ENCODE assay signal across 17 cellular contexts in the genomic region with DNA sequence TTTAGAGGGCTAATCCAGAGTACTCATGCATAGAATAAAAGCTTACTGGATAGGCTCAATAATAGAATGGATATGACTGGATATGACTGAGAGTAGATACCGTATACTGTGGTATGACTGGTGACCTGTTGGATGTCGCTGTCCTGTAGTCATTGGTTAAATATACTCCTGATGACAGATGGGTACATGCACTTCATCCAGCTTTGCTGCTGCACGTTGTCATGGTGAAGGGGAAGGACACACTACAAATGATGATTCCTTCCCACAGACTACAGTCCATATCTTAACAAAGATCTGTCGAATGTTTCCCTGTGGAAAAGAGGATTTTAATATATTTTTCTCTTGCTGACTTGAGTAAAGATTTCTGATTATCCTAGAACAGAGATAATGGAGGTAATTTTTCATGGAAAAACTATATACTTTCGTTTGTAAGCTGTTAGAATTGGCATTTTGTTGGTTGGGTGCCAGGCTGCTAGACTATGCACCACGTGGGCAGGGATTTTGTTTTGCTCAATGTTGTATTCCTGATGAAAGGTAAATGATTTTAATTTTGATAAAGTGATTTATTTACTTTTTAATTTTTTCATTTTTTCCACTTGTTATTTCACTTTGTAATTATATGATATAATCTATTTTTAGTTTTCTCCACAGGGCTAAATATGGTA.
A peak's percentile ranks its signal among the peaks of the same experiment; 100 is the strongest.
DNase-seq lines count a peak whose midpoint lies in the region; FAIRE-seq and TF ChIP-seq lines count a peak whose summit lies in the region.
"Had no signal": no experiment of that assay in that cellular context is flagged by ENCODE, and none has a peak within 500 bp of the region (broad histone marks: within the 10 kb centered on the region; RNA-seq: fewer than 3 reads in every experiment).

No MANE protein-coding gene starts in this region.

- DNase-seq in A673 (ENCODE audit: low spot score) (peak; percentile 10), M059J (ENCODE audit: low read depth) (peak; percentile 25), SK-N-SH (peak; percentile 23), NCI-H187 treated with DMSO at 0.1 percent for 48 hours (lab: John Stamatoyannopoulos, UW) (no peak), middle frontal gyrus (ENCODE audit: extremely low spot score, low spot score) (no peak), SIG-M5 treated with dmso at 0.1 percent for 504 hours (lab: John Stamatoyannopoulos, UW; ENCODE audit: unreplicated experiment) (no peak)
- no peak for DNase-seq in activated CD4-positive, alpha-beta T cell treated with anti-CD3 and anti-CD28 coated beads for 4 hours
- DNase-seq: activated CD4-positive, alpha-beta T cell treated with anti-CD3 and anti-CD28 coated beads for 36 hours; activated T-cell treated with anti-CD3 and anti-CD28 coated beads, Interleukin-2, amount 50 U/mL, for 1 hour; Calu3; central memory CD4-positive, alpha-beta T cell; foreskin melanocyte; NCI-H510A had no signal

- WGBS in SK-N-SH (ENCODE audit: low lambda C conversion rate): 4% methylated on average over 6 of the region's 6 CpGs

- TF ChIP-seq EP300 in SK-N-SH (IDR thresholded peaks at IDR 0.05; ENCODE audit: borderline replicate concordance in 1 of 2, low read depth in 1 of 2, low read length in 1 of 2): no peak

- H3K4me2 ChIP-seq in SK-N-SH: no peak overlapping the region; the same call in 1 of the 2 replicates

- TF ChIP-seq CTCF in A673 (conservative IDR thresholded peaks at IDR 0.05; ENCODE audit: low read depth, low read length) (no peak), SK-N-SH (IDR thresholded peaks at IDR 0.05) (no peak)

- H2AFZ ChIP-seq in SK-N-SH (ENCODE audit: low read depth): no peak overlapping the region

- H3K9me3 ChIP-seq in A673 (ENCODE audit: low read depth, low read length, poor library complexity, severe bottlenecking): no peaks in the 10 kb centered on the region
- no peaks in the 10 kb centered on the region for H3K9me3 ChIP-seq in SK-N-SH
- H3K9me3 ChIP-seq: neutrophil had no signal

- H3K27ac ChIP-seq in A673 (ENCODE audit: low read depth, low read length, poor library complexity, severe bottlenecking) (no peak overlapping the region), SK-N-SH (ENCODE audit: low read depth in 2 of 2, low read length in 1 of 2) (no peak overlapping the region)
- H3K27ac ChIP-seq: neutrophil had no signal

- POLR2A ChIA-PET in A673 (lab: Charles Lee; ENCODE audit: low non-redundant PET): no interaction called here
- POLR2A ChIA-PET in SK-N-SH (lab: Yijun Ruan, JAX): no interaction called here

- H4K20me1 ChIP-seq in SK-N-SH (ENCODE audit: insufficient read depth): no peaks in the 10 kb centered on the region

- no peaks in the 10 kb centered on the region for H3K9me2 ChIP-seq in SK-N-SH

- BruUV-seq in A673 (replicated peaks; lab: Mats Ljungman, UMichigan): no TSS peak

- H3F3A ChIP-seq in SK-N-SH (replicated peaks; ENCODE audit: insufficient read depth): no peaks in the 10 kb centered on the region

- H3K36me3 ChIP-seq in A673 (ENCODE audit: insufficient read depth, low read length, poor library complexity, severe bottlenecking) (no peaks in the 10 kb centered on the region), SK-N-SH (replicated peaks in 1 of 2; ENCODE audit: control insufficient read depth in 1 of 2, insufficient read depth in 2 of 2, low read length in 1 of 2) (no peaks in the 10 kb centered on the region)
- H3K36me3 ChIP-seq: neutrophil had no signal

- CTCF ChIA-PET in A673 (lab: Charles Lee) (no interaction called here), SK-N-SH (lab: Yijun Ruan, JAX) (interaction anchor here (0.9 to 1.5 kb wide), 2 partner anchors 242 to 472 kb away, joined by 3 read pairs; no protein-coding TSS in a partner anchor)

- intact Hi-C loops in A673 (cut with micrococcal nuclease; ENCODE audit: unreplicated experiment): no loop called here

- H3K4me3 ChIP-seq in A673 (ENCODE audit: low read depth, low read length, poor library complexity, severe bottlenecking) (no peak overlapping the region), SK-N-SH (ENCODE audit: low read depth in 2 of 2, low read length in 1 of 2) (no peak overlapping the region)

- H3K9ac ChIP-seq in SK-N-SH: no peak overlapping the region

- H3K27me3 ChIP-seq in A673 (replicated peaks; ENCODE audit: insufficient read depth, low read depth, low read length, poor library complexity): no peaks in the 10 kb centered on the region
- H3K27me3 ChIP-seq in SK-N-SH (ENCODE audit: insufficient read depth): no peaks in the 10 kb centered on the region
- H3K27me3 ChIP-seq: neutrophil had no signal

- H3K79me2 ChIP-seq in SK-N-SH (ENCODE audit: insufficient read depth): no peaks in the 10 kb centered on the region

- FAIRE-seq in islet of Langerhans (lab: Jason Lieb, UNC): peak; percentile 97
- FAIRE-seq: endometrium, HTR-8/SVneo had no signal

- TF ChIP-seq RAD21 in SK-N-SH (IDR thresholded peaks at IDR 0.05; ENCODE audit: low read length): no peak

- H3K4me1 ChIP-seq in A673 (ENCODE audit: insufficient read depth, low read length, poor library complexity, severe bottlenecking) (no peaks in the 10 kb centered on the region), SK-N-SH (ENCODE audit: control insufficient read depth in 1 of 2, insufficient read depth in 2 of 2, low read depth in 1 of 2, low read length in 1 of 2) (no peaks in the 10 kb centered on the region; a peak in 1 of 4 replicates)

TF ChIP-seq in SK-N-SH, 30 proteins besides CTCF, POLR2A, EP300 and RAD21:
- TF ChIP-seq FOSL2 (IDR thresholded peaks at IDR 0.05; ENCODE audit: borderline replicate concordance, low read depth) (no peak), RFX5 (IDR thresholded peaks at IDR 0.05; ENCODE audit: low read length) (no peak), GABPA (IDR thresholded peaks at IDR 0.05; ENCODE audit: low read depth) (no peak), TEAD4 (IDR thresholded peaks at IDR 0.05; ENCODE audit: borderline replicate concordance, insufficient read depth) (no peak), MXI1 (IDR thresholded peaks at IDR 0.05; ENCODE audit: low read depth, low read length) (no peak), ELF1 (IDR thresholded peaks at IDR 0.05) (no peak), NFIC (IDR thresholded peaks at IDR 0.05; ENCODE audit: borderline replicate concordance) (no peak), EZH2phosphoT487 (IDR thresholded peaks at IDR 0.05; ENCODE audit: borderline replicate concordance, low read depth) (no peak), CHD2 (IDR thresholded peaks at IDR 0.05; ENCODE audit: low read length, partially characterized antibody) (no peak), MEF2A (IDR thresholded peaks at IDR 0.05; ENCODE audit: borderline replicate concordance, low read depth) (no peak), GATA2 (CRISPR knock-in tag; IDR thresholded peaks at IDR 0.05) (no peak), NRF1 (IDR thresholded peaks at IDR 0.05; ENCODE audit: low read depth, low read length) (no peak)
- TF ChIP-seq, protein P1, sequence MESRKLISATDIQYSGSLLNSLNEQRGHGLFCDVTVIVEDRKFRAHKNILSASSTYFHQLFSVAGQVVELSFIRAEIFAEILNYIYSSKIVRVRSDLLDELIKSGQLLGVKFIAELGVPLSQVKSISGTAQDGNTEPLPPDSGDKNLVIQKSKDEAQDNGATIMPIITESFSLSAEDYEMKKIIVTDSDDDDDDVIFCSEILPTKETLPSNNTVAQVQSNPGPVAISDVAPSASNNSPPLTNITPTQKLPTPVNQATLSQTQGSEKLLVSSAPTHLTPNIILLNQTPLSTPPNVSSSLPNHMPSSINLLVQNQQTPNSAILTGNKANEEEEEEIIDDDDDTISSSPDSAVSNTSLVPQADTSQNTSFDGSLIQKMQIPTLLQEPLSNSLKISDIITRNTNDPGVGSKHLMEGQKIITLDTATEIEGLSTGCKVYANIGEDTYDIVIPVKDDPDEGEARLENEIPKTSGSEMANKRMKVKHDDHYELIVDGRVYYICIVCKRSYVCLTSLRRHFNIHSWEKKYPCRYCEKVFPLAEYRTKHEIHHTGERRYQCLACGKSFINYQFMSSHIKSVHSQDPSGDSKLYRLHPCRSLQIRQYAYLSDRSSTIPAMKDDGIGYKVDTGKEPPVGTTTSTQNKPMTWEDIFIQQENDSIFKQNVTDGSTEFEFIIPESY (IDR thresholded peaks at IDR 0.05; ENCODE audit: borderline replicate concordance, low read depth): no peak
- TF ChIP-seq, protein P2, sequence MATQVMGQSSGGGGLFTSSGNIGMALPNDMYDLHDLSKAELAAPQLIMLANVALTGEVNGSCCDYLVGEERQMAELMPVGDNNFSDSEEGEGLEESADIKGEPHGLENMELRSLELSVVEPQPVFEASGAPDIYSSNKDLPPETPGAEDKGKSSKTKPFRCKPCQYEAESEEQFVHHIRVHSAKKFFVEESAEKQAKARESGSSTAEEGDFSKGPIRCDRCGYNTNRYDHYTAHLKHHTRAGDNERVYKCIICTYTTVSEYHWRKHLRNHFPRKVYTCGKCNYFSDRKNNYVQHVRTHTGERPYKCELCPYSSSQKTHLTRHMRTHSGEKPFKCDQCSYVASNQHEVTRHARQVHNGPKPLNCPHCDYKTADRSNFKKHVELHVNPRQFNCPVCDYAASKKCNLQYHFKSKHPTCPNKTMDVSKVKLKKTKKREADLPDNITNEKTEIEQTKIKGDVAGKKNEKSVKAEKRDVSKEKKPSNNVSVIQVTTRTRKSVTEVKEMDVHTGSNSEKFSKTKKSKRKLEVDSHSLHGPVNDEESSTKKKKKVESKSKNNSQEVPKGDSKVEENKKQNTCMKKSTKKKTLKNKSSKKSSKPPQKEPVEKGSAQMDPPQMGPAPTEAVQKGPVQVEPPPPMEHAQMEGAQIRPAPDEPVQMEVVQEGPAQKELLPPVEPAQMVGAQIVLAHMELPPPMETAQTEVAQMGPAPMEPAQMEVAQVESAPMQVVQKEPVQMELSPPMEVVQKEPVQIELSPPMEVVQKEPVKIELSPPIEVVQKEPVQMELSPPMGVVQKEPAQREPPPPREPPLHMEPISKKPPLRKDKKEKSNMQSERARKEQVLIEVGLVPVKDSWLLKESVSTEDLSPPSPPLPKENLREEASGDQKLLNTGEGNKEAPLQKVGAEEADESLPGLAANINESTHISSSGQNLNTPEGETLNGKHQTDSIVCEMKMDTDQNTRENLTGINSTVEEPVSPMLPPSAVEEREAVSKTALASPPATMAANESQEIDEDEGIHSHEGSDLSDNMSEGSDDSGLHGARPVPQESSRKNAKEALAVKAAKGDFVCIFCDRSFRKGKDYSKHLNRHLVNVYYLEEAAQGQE (IDR thresholded peaks at IDR 0.05; ENCODE audit: low read depth, low read length): no peak
TF ChIP-seq in SK-N-SH: peak in this region for 0.

Comparison
In these comparisons a context has a peak if more than half of its experiments do, and no peak if none do; other contexts are left out.
1. DNase-seq: peak in A673 (single experiment), M059J (single experiment) and SK-N-SH (single experiment); none in NCI-H187 treated with DMSO at 0.1 percent for 48 hours (single experiment), activated CD4-positive, alpha-beta T cell treated with anti-CD3 and anti-CD28 coated beads for 4 hours (0 of 2), middle frontal gyrus (single experiment) and SIG-M5 treated with dmso at 0.1 percent for 504 hours (single experiment).